16 cellular contexts compared by ENCODE assay signal in the genomic region with DNA sequence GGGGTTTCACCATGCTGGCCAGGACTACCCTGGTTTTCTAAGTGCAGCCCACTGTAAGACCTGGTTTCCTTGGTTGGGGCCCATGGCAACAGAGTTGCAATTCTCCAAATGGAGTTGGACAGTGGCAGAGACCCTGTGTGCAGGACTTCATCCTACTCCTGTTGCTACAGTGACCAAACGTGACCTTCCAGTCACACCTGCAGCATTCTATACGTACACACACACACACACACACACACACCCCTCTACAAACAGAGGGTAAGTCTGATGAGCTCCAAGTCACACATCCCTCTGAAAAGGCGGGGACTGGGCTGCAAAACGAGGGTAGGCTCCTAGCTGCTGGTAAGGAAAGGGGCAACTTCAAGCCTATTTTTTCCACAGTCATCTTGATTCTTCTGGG. TPM values are rescaled to one million over a fixed set of nuclear protein-coding genes. Genes with fewer than 3 reads are reported as not detected.
DNase-seq lines count a peak whose midpoint lies in the region; ATAC-seq, FAIRE-seq and TF ChIP-seq lines count a peak whose summit lies in the region.
"Had no signal": no experiment of that assay in that cellular context is flagged by ENCODE, and none has a peak within 500 bp of the region (broad histone marks: within the 10 kb centered on the region; RNA-seq: fewer than 3 reads in every experiment).

No MANE protein-coding gene starts in this region.

- H2AFZ ChIP-seq in neural progenitor cell (replicated peaks) = no peak overlapping the region
- H2AFZ ChIP-seq: GM23338 had no signal

- no peak overlapping the region for H3K4me3 Mint-ChIP-seq in neural progenitor cell
- no peak overlapping the region for H3K4me3 Mint-ChIP-seq in stimulated activated effector memory CD8-positive, alpha-beta T cell treated with anti-CD3 and anti-CD28 coated beads, Interleukin-12 subunit alpha, Interleukin-12 subunit beta, amount 100 ng/mL, for 72 hours
- H3K4me3 Mint-ChIP-seq: CD4-positive, alpha-beta T cell; GM23338 had no signal

- H3K27me3 ChIP-seq in cardiac muscle cell (no peaks in the 10 kb centered on the region), heart left ventricle (no peaks in the 10 kb centered on the region), neural progenitor cell (no peaks in the 10 kb centered on the region), sigmoid colon (no peaks in the 10 kb centered on the region)

- H3K9me3 Mint-ChIP-seq in neural progenitor cell = peaks cover 13% of the 10 kb centered on the region
- H3K9me3 Mint-ChIP-seq in stimulated activated effector memory CD8-positive, alpha-beta T cell treated with anti-CD3 and anti-CD28 coated beads, Interleukin-12 subunit alpha, Interleukin-12 subunit beta, amount 100 ng/mL, for 72 hours = no peaks in the 10 kb centered on the region

- peaks cover 21% of the 10 kb centered on the region for H3K36me3 ChIP-seq in cardiac muscle cell
- H3K36me3 ChIP-seq in heart left ventricle = peaks cover 0 to 17% (median 5%) of the 10 kb centered on the region in 9 donors
- no peaks in the 10 kb centered on the region for H3K36me3 ChIP-seq in neural progenitor cell
- peaks cover 0 to 3% (median 0%) of the 10 kb centered on the region in 4 donors for H3K36me3 ChIP-seq in sigmoid colon

- no peak overlapping the region for H3K9ac ChIP-seq in neural progenitor cell

- peaks cover 58% of the 10 kb centered on the region for H4K20me1 ChIP-seq in neural progenitor cell (ENCODE audit: low read depth)

- FAIRE-seq in HTR-8/SVneo (lab: Jason Lieb, UNC) = no peak
- FAIRE-seq: A549 had no signal

- H3K4me1 Mint-ChIP-seq in neural progenitor cell = peaks cover 53% of the 10 kb centered on the region
- no peaks in the 10 kb centered on the region for H3K4me1 Mint-ChIP-seq in stimulated activated effector memory CD8-positive, alpha-beta T cell treated with anti-CD3 and anti-CD28 coated beads, Interleukin-12 subunit alpha, Interleukin-12 subunit beta, amount 100 ng/mL, for 72 hours

- WGBS in heart left ventricle, 4 donors = 86 to 98% (median 94%) methylated on average over 4 of the region's 4 CpGs
- 72 to 86% methylated on average over 4 of the region's 4 CpGs for WGBS in sigmoid colon, 2 donors

- intact Hi-C loops in heart left ventricle (cut with DNase I) (loop anchor here in 1 of 10 donors (5.0 kb wide), 1 partner anchor 158 kb away; no protein-coding TSS in a partner anchor), sigmoid colon (cut with DNase I) (no loop called here)

- peaks cover 39% of the 10 kb centered on the region for H3K36me3 Mint-ChIP-seq in neural progenitor cell
- no peaks in the 10 kb centered on the region for H3K36me3 Mint-ChIP-seq in stimulated activated effector memory CD8-positive, alpha-beta T cell treated with anti-CD3 and anti-CD28 coated beads, Interleukin-12 subunit alpha, Interleukin-12 subunit beta, amount 100 ng/mL, for 72 hours

- TF ChIP-seq POLR2A in heart left ventricle (IDR thresholded peaks at IDR 0.05) (no peak), sigmoid colon (IDR thresholded peaks at IDR 0.05) (no peak)

- peaks cover 6% of the 10 kb centered on the region for H3K79me2 ChIP-seq in neural progenitor cell (ENCODE audit: low read depth)

- ATAC-seq in heart left ventricle = no peak
- ATAC-seq in stimulated activated effector memory CD8-positive, alpha-beta T cell treated with anti-CD3 and anti-CD28 coated beads, Interleukin-12 subunit alpha, Interleukin-12 subunit beta, amount 100 ng/mL, for 72 hours = no peak
- ATAC-seq: GM23338 had no signal

- H3K4me3 ChIP-seq in cardiac muscle cell (no peak overlapping the region), heart left ventricle (no peak overlapping the region), neural progenitor cell (no peak overlapping the region), sigmoid colon (no peak overlapping the region)
- H3K4me3 ChIP-seq: A549, GM23338 had no signal

- H3K27ac ChIP-seq in cardiac muscle cell (peak overlapping the region; percentile 83), heart left ventricle (no peak overlapping the region), neural progenitor cell (no peak overlapping the region), sigmoid colon (peak overlapping the region in 3 of 4 donors; percentile 48 to 74 (median 64))
- H3K27ac ChIP-seq: 22Rv1, C4-2B had no signal

- TF ChIP-seq CTCF in cardiac muscle cell (IDR thresholded peaks at IDR 0.05; ENCODE audit: low read depth, low read length) (no peak), heart left ventricle (IDR thresholded peaks at IDR 0.05) (no peak), neural progenitor cell (IDR thresholded peaks at IDR 0.05) (no peak), sigmoid colon (IDR thresholded peaks at IDR 0.05) (no peak)

- no peaks in the 10 kb centered on the region for H3K27me3 Mint-ChIP-seq in neural progenitor cell (ENCODE audit: insufficient read depth, low read depth)

- peak overlapping the region; percentile 42 for H3K27ac Mint-ChIP-seq in neural progenitor cell
- no peak overlapping the region for H3K27ac Mint-ChIP-seq in stimulated activated effector memory CD8-positive, alpha-beta T cell treated with anti-CD3 and anti-CD28 coated beads, Interleukin-12 subunit alpha, Interleukin-12 subunit beta, amount 100 ng/mL, for 72 hours
- H3K27ac Mint-ChIP-seq: CD4-positive, alpha-beta T cell; GM23338 had no signal

- TF ChIP-seq EP300 in sigmoid colon (IDR thresholded peaks at IDR 0.05) = no peak

- DNase-seq in cardiac muscle cell (ENCODE audit: low read depth in 1 of 2, low spot score in 1 of 2) (no peak), heart left ventricle (no peak), neural progenitor cell (ENCODE audit: low spot score) (no peak), sigmoid colon (no peak), DMS 273 (lab: John Stamatoyannopoulos, UW; ENCODE audit: unreplicated experiment) (no peak), HTR-8/SVneo (ENCODE audit: insufficient read length, low spot score) (no peak)
- no peak for DNase-seq in stimulated activated effector memory CD8-positive, alpha-beta T cell treated with anti-CD3 and anti-CD28 coated beads, Interleukin-12 subunit alpha, Interleukin-12 subunit beta, amount 100 ng/mL, for 72 hours (ENCODE audit: low spot score in 2 of 2)
- DNase-seq: AML-193; CD4-positive, alpha-beta T cell; DMS79 treated with DMSO at 0.1 percent for 48 hours; GF-D8; H7 had no signal

- H3K4me2 ChIP-seq in neural progenitor cell = no peak overlapping the region
- H3K4me2 ChIP-seq: GM23338 had no signal

- no peaks in the 10 kb centered on the region for H3K9me3 ChIP-seq in cardiac muscle cell (ENCODE audit: low read depth)
- peaks cover 0 to 8% (median 5%) of the 10 kb centered on the region in 12 donors for H3K9me3 ChIP-seq in heart left ventricle
- H3K9me3 ChIP-seq in neural progenitor cell (ENCODE audit: low read depth) = peaks cover 5% of the 10 kb centered on the region
- H3K9me3 ChIP-seq in sigmoid colon = no peaks in the 10 kb centered on the region

- peaks cover 9% of the 10 kb centered on the region for H3F3A ChIP-seq in neural progenitor cell (ENCODE audit: low read depth)

- peaks cover 95% of the 10 kb centered on the region for H3K4me1 ChIP-seq in cardiac muscle cell (ENCODE audit: low read depth)
- H3K4me1 ChIP-seq in heart left ventricle = peaks cover 0 to 40% (median 23%) of the 10 kb centered on the region in 12 donors
- peaks cover 21% of the 10 kb centered on the region for H3K4me1 ChIP-seq in neural progenitor cell
- peaks cover 0 to 77% (median 72%) of the 10 kb centered on the region in 4 donors for H3K4me1 ChIP-seq in sigmoid colon

RNA-seq across cellular contexts. Expression of a gene that starts 23.6 kb away (rescaled TPM):
- total RNA-seq in cardiac muscle cell (126 TPM in 2 replicates), heart left ventricle (10 to 100 TPM in 5 of 9 donors, 1 to 10 TPM in 4; 5.6 to 35.6 (median 10.1) TPM), neural progenitor cell (ENCODE audit: low replicate concordance) (20.6 and 21.1 TPM in 2 replicates), sigmoid colon (10 to 100 TPM; 21.4 to 34.9 (median 26.6) TPM)
- polyA plus RNA-seq in cardiac muscle cell (96.6 and 101 TPM in 2 replicates), heart left ventricle (10 to 100 TPM in 1 of 2 donors, 1 to 10 TPM in 1; 1.8 to 11.5 TPM), sigmoid colon (10 to 100 TPM; 10.8 to 21.1 (median 19.0) TPM)

Comparison
In these comparisons a context has a peak if more than half of its experiments do, and no peak if none do; other contexts are left out.
1. H3K27ac ChIP-seq: peak in cardiac muscle cell (single experiment) and sigmoid colon (3 of 4); none in heart left ventricle (0 of 12) and neural progenitor cell (single experiment).